8 cellular contexts compared by ENCODE assay signal in genomic region chr11:46936138-46937110, GRCh38. TPM values are rescaled to one million over a fixed set of nuclear protein-coding genes. Genes with fewer than 3 reads are reported as not detected.
DNase-seq lines count a peak whose midpoint lies in the region; ATAC-seq and TF ChIP-seq lines count a peak whose summit lies in the region.

TSS of gene CSTPP1 (plus strand) at chr11:46936761. CDS start at chr11:46936806, 45 bp downstream.

- H3K4me3 Mint-ChIP-seq in CD4-positive, alpha-beta T cell, result peak within 1 kb of the TSS; percentile 91

- peak; percentile 87 to 94 (median 92) for DNase-seq in CD4-positive, alpha-beta T cell
- DNase-seq in HS-5 (ENCODE audit: low read depth) (peak; percentile 70), NK-92 (lab: John Stamatoyannopoulos, UW; ENCODE audit: unreplicated experiment) (peak; percentile 43), lung microvascular endothelial cell (ENCODE audit: low read depth in 2 of 2) (peak; percentile 92 to 94)
- peak; percentile 78 to 88 (median 84) for DNase-seq in effector memory CD4-positive, alpha-beta T cell
- peak; percentile 87 to 90 (median 90) for DNase-seq in stimulated activated CD4-positive, alpha-beta T cell treated with anti-CD3 and anti-CD28 coated beads, TNF-alpha, amount 100 ng/mL, for 4 hours (ENCODE audit: low read depth in 3 of 3)

- peak within 1 kb of the TSS; percentile 39 for H3K27ac ChIP-seq in CD4-positive, alpha-beta T cell (ENCODE audit: low read depth, low read length)
- peak within 1 kb of the TSS; percentile 35 for H3K27ac ChIP-seq in effector memory CD4-positive, alpha-beta T cell (ENCODE audit: insufficient read depth, low read length, poor library complexity, severe bottlenecking)

- no peak for TF ChIP-seq CTCF in CD4-positive, alpha-beta T cell (IDR thresholded peaks at IDR 0.05)

- H3K27ac Mint-ChIP-seq in CD4-positive, alpha-beta T cell, result peak within 1 kb of the TSS; percentile 83

- H3K9me3 Mint-ChIP-seq in CD4-positive, alpha-beta T cell, result no peaks in the 10 kb centered on the region

- peak; percentile 96 for ATAC-seq in CD4-positive, alpha-beta T cell (ENCODE audit: poor library complexity)
- peak; percentile 92 for ATAC-seq in GM19455 (IDR thresholded peaks at IDR 0.05; ENCODE audit: unreplicated experiment)

- no peaks in the 10 kb centered on the region for H3K27me3 ChIP-seq in CD4-positive, alpha-beta T cell (ENCODE audit: control insufficient read depth, insufficient read depth, low read length)
- no peaks in the 10 kb centered on the region for H3K27me3 ChIP-seq in effector memory CD4-positive, alpha-beta T cell (replicated peaks; ENCODE audit: control insufficient read depth, insufficient read depth, low read length, poor library complexity, severe bottlenecking)

- H3K9me3 ChIP-seq in CD4-positive, alpha-beta T cell (ENCODE audit: control insufficient read depth, low read length), result no peaks in the 10 kb centered on the region
- no peaks in the 10 kb centered on the region for H3K9me3 ChIP-seq in effector memory CD4-positive, alpha-beta T cell (ENCODE audit: control insufficient read depth, low read length)

- CTCF ChIA-PET in CD4-positive, alpha-beta T cell (lab: Charles Lee), result interaction anchor here (1.1 kb wide), 1 partner anchor 217 kb away, joined by 3 read pairs; no protein-coding TSS in a partner anchor
- CTCF ChIA-PET in activated CD8-positive, alpha-beta memory T cell treated with anti-CD3 and anti-CD28 coated beads for 36 hours (lab: Charles Lee), result interaction anchor here (0.5 to 2.1 kb wide), 7 partner anchors 8 to 438 kb away, joined by 3 to 8 read pairs (median 3); no protein-coding TSS in a partner anchor

- no peaks in the 10 kb centered on the region for H3K36me3 ChIP-seq in effector memory CD4-positive, alpha-beta T cell (ENCODE audit: control insufficient read depth, insufficient read depth, low read length)

- H3K27me3 Mint-ChIP-seq in CD4-positive, alpha-beta T cell, result peaks cover 8% of the 10 kb centered on the region

- POLR2A ChIA-PET in CD4-positive, alpha-beta T cell (lab: Charles Lee), result interaction anchor here (0.7 to 1.7 kb wide), 5 partner anchors 10 to 1090 kb away, joined by 3 to 9 read pairs (median 5); partner anchors contain the start of gene ACP2
- POLR2A ChIA-PET in activated CD8-positive, alpha-beta memory T cell treated with anti-CD3 and anti-CD28 coated beads for 36 hours (lab: Charles Lee), result interaction anchor here (0.5 kb wide), 1 partner anchor 162 kb away, joined by 4 read pairs; no protein-coding TSS in a partner anchor

- intact Hi-C loops in CD4-positive, alpha-beta T cell (cut with DNase I, micrococcal nuclease), result loop anchor here (2.0 to 10.0 kb wide), 9 partner anchors 234 to 1582 kb away; partner anchors contain the start of genes ACP2 (in 2 of the 2), AMBRA1 (in 1 of the 2), ARHGAP1 (in 1 of the 2) and CRY2 (in 1 of the 2)

- peaks cover 22% of the 10 kb centered on the region for H3K4me1 Mint-ChIP-seq in CD4-positive, alpha-beta T cell (ENCODE audit: low read depth)

- H3K4me3 ChIP-seq in effector memory CD4-positive, alpha-beta T cell (ENCODE audit: insufficient read depth, low read depth, low read length, poor library complexity, severe bottlenecking), result peak within 1 kb of the TSS; percentile 69

- peaks cover 7% of the 10 kb centered on the region for H3K36me3 Mint-ChIP-seq in CD4-positive, alpha-beta T cell (ENCODE audit: low read depth)

- H3K4me1 ChIP-seq in effector memory CD4-positive, alpha-beta T cell (ENCODE audit: control insufficient read depth, insufficient read depth, low read length, poor library complexity, severe bottlenecking), result peaks cover 6% of the 10 kb centered on the region

RNA-seq across cellular contexts. Expression of gene CSTPP1, which starts in this region (rescaled TPM):
- total RNA-seq in CD4-positive, alpha-beta T cell, result 1 to 10 TPM; 6.6 to 7.3 TPM
- total RNA-seq in activated CD8-positive, alpha-beta memory T cell treated with anti-CD3 and anti-CD28 coated beads for 36 hours, result 10 to 100 TPM; 15.7 to 16.0 TPM
- 9.1 and 11.3 TPM in 2 replicates for total RNA-seq in lung microvascular endothelial cell

Comparison
In these comparisons a context has a peak if more than half of its experiments do, and no peak if none do; other contexts are left out.
1. Peak in every context shown above with its lines: DNase-seq, ATAC-seq, H3K4me3 ChIP-seq and H3K27ac ChIP-seq.
2. DNase-seq: peak in every context shown above with its lines; median percentile 93 in lung microvascular endothelial cell; 92 in CD4-positive, alpha-beta T cell; 90 in stimulated activated CD4-positive, alpha-beta T cell treated with anti-CD3 and anti-CD28 coated beads, TNF-alpha, amount 100 ng/mL, for 4 hours; 84 in effector memory CD4-positive, alpha-beta T cell; 70 in HS-5; 43 in NK-92.